In genomic region chr12:122499991-122500684, GRCh38 we compare ENCODE assay signal across 8 cellular contexts. TPM values are rescaled to one million over a fixed set of nuclear protein-coding genes. Genes with fewer than 3 reads are reported as not detected.
DNase-seq lines count a peak whose midpoint lies in the region; ATAC-seq, FAIRE-seq and TF ChIP-seq lines count a peak whose summit lies in the region.

No MANE protein-coding gene starts in this region.

- H3K36me3 Mint-ChIP-seq in Calu3 (ENCODE audit: insufficient read depth, unreplicated experiment) (peaks cover 68% of the 10 kb centered on the region), IgD-negative memory B cell (peaks cover 2% of the 10 kb centered on the region)

- ATAC-seq in GM21528 (IDR thresholded peaks at IDR 0.05; ENCODE audit: low FRiP score, unreplicated experiment) (peak; percentile 28), upper lobe of right lung (peak; percentile 57)

- FAIRE-seq in frontal cortex (lab: Jason Lieb, UNC) = no peak

- no peaks in the 10 kb centered on the region for H3K9me2 ChIP-seq in PC-9 (ENCODE audit: insufficient read depth)

- H3K4me3 ChIP-seq in PC-9 (peak overlapping the region; percentile 86), upper lobe of right lung (peak overlapping the region; percentile 57)

- TSS peak; percentile 35 for BruUV-seq in Calu3 (replicated peaks; lab: Mats Ljungman, UMichigan)
- TSS peak; percentile 27 for BruUV-seq in PC-9 (replicated peaks; lab: Mats Ljungman, UMichigan)

- H4K20me1 ChIP-seq in PC-9 (ENCODE audit: insufficient read depth) = peaks cover 5% of the 10 kb centered on the region; the same call in 1 of the 2 replicates

- peaks cover 23% of the 10 kb centered on the region; the same call in 1 of the 2 replicates for H3K4me1 ChIP-seq in PC-9 (replicated peaks; ENCODE audit: insufficient read depth)
- H3K4me1 ChIP-seq in upper lobe of right lung = peaks cover 23% of the 10 kb centered on the region

- H3F3A ChIP-seq in PC-9 (ENCODE audit: insufficient read depth, low read depth) = peaks cover 43% of the 10 kb centered on the region

- peaks cover 17% of the 10 kb centered on the region for H3K36me3 ChIP-seq in PC-9 (ENCODE audit: low read depth)
- peaks cover 51% of the 10 kb centered on the region for H3K36me3 ChIP-seq in upper lobe of right lung

- CTCF ChIA-PET in Calu3 (lab: Charles Lee) (interaction anchor here (0.5 to 2.3 kb wide), 8 partner anchors 28 to 795 kb away, joined by 3 to 13 read pairs (median 4); partner anchors contain the start of gene B3GNT4), PC-9 (lab: Charles Lee) (interaction anchor here (0.5 to 0.6 kb wide), 3 partner anchors 16 to 500 kb away, joined by 3 to 5 read pairs (median 3); no protein-coding TSS in a partner anchor)

- H2AFZ ChIP-seq in PC-9 = peak overlapping the region; percentile 91

- H3K27me3 ChIP-seq in PC-9 (ENCODE audit: insufficient read depth, low read depth) (no peaks in the 10 kb centered on the region), upper lobe of right lung (no peaks in the 10 kb centered on the region)

- TF ChIP-seq CTCF in Calu3 (IDR thresholded peaks at IDR 0.05; ENCODE audit: unreplicated experiment) (no peak), PC-9 (conservative IDR thresholded peaks at IDR 0.05) (no peak), upper lobe of right lung (IDR thresholded peaks at IDR 0.05) (no peak)

- peak overlapping the region; percentile 91 for H3K27ac ChIP-seq in PC-9
- H3K27ac ChIP-seq in upper lobe of right lung = peak overlapping the region; percentile 92

- H3K4me1 Mint-ChIP-seq in Calu3 (ENCODE audit: low read depth, unreplicated experiment) (peaks cover 16% of the 10 kb centered on the region), IgD-negative memory B cell (peaks cover 27 to 31% (median 30%) of the 10 kb centered on the region in 3 donors)

- H3K9me3 Mint-ChIP-seq in Calu3 (ENCODE audit: low read depth, unreplicated experiment) (no peaks in the 10 kb centered on the region), IgD-negative memory B cell (no peaks in the 10 kb centered on the region)

- H3K9me3 ChIP-seq in PC-9 (ENCODE audit: insufficient read depth, low read depth) = no peaks in the 10 kb centered on the region
- H3K9me3 ChIP-seq in upper lobe of right lung = no peaks in the 10 kb centered on the region

- H3K27me3 Mint-ChIP-seq in Calu3 (ENCODE audit: unreplicated experiment) (no peaks in the 10 kb centered on the region), IgD-negative memory B cell (no peaks in the 10 kb centered on the region)

- intact Hi-C loops in Calu3 (cut with micrococcal nuclease; ENCODE audit: unreplicated experiment) (no loop called here), PC-9 (cut with micrococcal nuclease; ENCODE audit: unreplicated experiment) (loop anchor here (1.0 to 2.0 kb wide), 2 partner anchors 27 to 253 kb away; partner anchors contain the start of genes DENR and KNTC1), upper lobe of right lung (cut with DNase I) (no loop called here)

- H3K4me2 ChIP-seq in PC-9 = peak overlapping the region; percentile 77

- H3K4me3 Mint-ChIP-seq in Calu3 (ENCODE audit: low read depth, unreplicated experiment) (peak overlapping the region; percentile 94), IgD-negative memory B cell (peak overlapping the region; percentile 80 to 100 (median 98))

- POLR2A ChIA-PET in PC-9 (lab: Charles Lee; ENCODE audit: unreplicated experiment) = interaction anchor here (0.6 to 0.7 kb wide), 4 partner anchors 12 to 612 kb away, joined by 3 to 4 read pairs (median 4); partner anchors contain the start of gene PSMD9

- peaks cover 50% of the 10 kb centered on the region for H3K79me2 ChIP-seq in PC-9 (ENCODE audit: low read depth)

- DNase-seq in Calu3 (peak; percentile 61), PC-9 (peak; percentile 51 to 52), frontal cortex (ENCODE audit: low spot score in 2 of 2) (peak; percentile 10 to 35), nucleus accumbens (lab: John Stamatoyannopoulos, UW) (peak in 29 of 56 donors; percentile 15 to 74 (median 52)), upper lobe of right lung (peak; percentile 76)
- DNase-seq in activated naive CD4-positive, alpha-beta T cell treated with Interleukin-2 at 50 U/mL for 16 hours = peak; percentile 56

- H3K27ac Mint-ChIP-seq in Calu3 (ENCODE audit: unreplicated experiment) = peak overlapping the region; percentile 69
- peak overlapping the region; percentile 87 to 97 (median 89) for H3K27ac Mint-ChIP-seq in IgD-negative memory B cell

RNA-seq across cellular contexts. Expression of gene ZCCHC8, which starts 0.6 kb away (rescaled TPM):
- total RNA-seq in Calu3 (2022) (46.6 and 46.8 TPM in 2 replicates), PC-9 (2021) (16.7 and 24.3 TPM in 2 replicates), frontal cortex (31.8 TPM), upper lobe of right lung (21.2 TPM)
- 13.6 TPM for polyA plus RNA-seq in IgD-negative memory B cell

RNA-seq across cellular contexts. Expression of gene RSRC2, which starts 26.6 kb away (rescaled TPM):
- 84.0 and 86.9 TPM in 2 replicates for total RNA-seq in Calu3 (2022)
- 61.0 TPM for polyA plus RNA-seq in IgD-negative memory B cell
- 61.2 and 64.5 TPM in 2 replicates for total RNA-seq in PC-9 (2021)
- 62.0 TPM for total RNA-seq in frontal cortex
- 63.8 TPM for total RNA-seq in upper lobe of right lung

RNA-seq across cellular contexts. Expression of gene KNTC1, which starts 26.9 kb away (rescaled TPM):
- total RNA-seq in Calu3 (2022) (97.8 and 110 TPM in 2 replicates), PC-9 (2021) (63.0 and 67.7 TPM in 2 replicates), frontal cortex (25.3 TPM), upper lobe of right lung (8.4 TPM)
- 5.2 TPM for polyA plus RNA-seq in IgD-negative memory B cell

Comparison
In these comparisons a context has a peak if more than half of its experiments do, and no peak if none do; other contexts are left out.
1. Peak in every context shown above with its lines: DNase-seq, ATAC-seq, H3K4me3 ChIP-seq and H3K27ac ChIP-seq.
2. DNase-seq: peak in every context shown above with its lines; median percentile 76 in upper lobe of right lung; 61 in Calu3; 56 in activated naive CD4-positive, alpha-beta T cell treated with Interleukin-2 at 50 U/mL for 16 hours; 52 in nucleus accumbens; 52 in PC-9; 22 in frontal cortex.